ENCODE assay signal across 23 cellular contexts in genomic region chr16:65388592-65388991, GRCh38.
DNase-seq lines count a peak whose midpoint lies in the region; ATAC-seq and TF ChIP-seq lines count a peak whose summit lies in the region.
"Had no signal": no experiment of that assay in that cellular context is flagged by ENCODE, and none has a peak within 500 bp of the region (broad histone marks: within the 10 kb centered on the region; RNA-seq: fewer than 3 reads in every experiment).

No MANE protein-coding gene starts in this region.

- no peak overlapping the region for H3K4me3 ChIP-seq in adipocyte (ENCODE audit: low read length)
- H3K4me3 ChIP-seq in fibroblast of mammary gland (ENCODE audit: control insufficient read depth, low read depth, low read length): no peak overlapping the region
- H3K4me3 ChIP-seq in skeletal muscle cell (ENCODE audit: low read depth, low read length): no peak overlapping the region
- no peak overlapping the region for H3K4me3 ChIP-seq in neuronal stem cell (ENCODE audit: low read length in 2 of 2)
- H3K4me3 ChIP-seq: right lobe of liver had no signal

- no peak for TF ChIP-seq CTCF in fibroblast of mammary gland (conservative IDR thresholded peaks at IDR 0.05; ENCODE audit: control insufficient read depth, insufficient read depth, low read depth, low read length)

- H3K27ac ChIP-seq in neuronal stem cell (replicated peaks; ENCODE audit: low read length): no peak overlapping the region
- H3K27ac ChIP-seq: right lobe of liver had no signal

- no peak overlapping the region for H3K18ac ChIP-seq in neuronal stem cell (ENCODE audit: low read length)

- H3K9ac ChIP-seq in adipocyte (ENCODE audit: low read length) (no peak overlapping the region), neuronal stem cell (ENCODE audit: low read depth, low read length, poor library complexity) (no peak overlapping the region)

- H3K4me2 ChIP-seq in neuronal stem cell (ENCODE audit: insufficient read depth, low read length, poor library complexity, severe bottlenecking): no peak overlapping the region

- DNase-seq in EL (peak; percentile 2), adipocyte (ENCODE audit: low read depth) (peak; percentile 68), fibroblast of mammary gland (ENCODE audit: low read depth) (peak; percentile 71), skeletal muscle cell (ENCODE audit: low read depth) (peak; percentile 66), neuronal stem cell (ENCODE audit: low spot score) (no peak)
- DNase-seq: activated B cell treated with CpG ODN at 0.5 μM for 24 hours; activated CD4-positive, alpha-beta T cell treated with anti-CD3 and anti-CD28 coated beads, Interleukin-2, amount 50 U/mL, for 48 hours; activated CD8-positive, alpha-beta memory T cell treated with anti-CD3 and anti-CD28 coated beads, Interleukin-2, amount 50 U/mL, for 48 hours; activated gamma-delta T cell; activated naive CD8-positive, alpha-beta T cell treated with anti-CD3 and anti-CD28 coated beads, Interleukin-2, amount 50 U/mL, for 24 hours; caudate nucleus; CD4-positive, alpha-beta T cell; DMS 273 treated with DMSO at 0.1 percent for 48 hours; GDM1; H7; KBM-7; natural killer cell; NCI-H1694 treated with DMSO at 0.1 percent for 48 hours; NCI-H748 treated with DMSO at 0.1 percent for 48 hours; right lobe of liver; substantia nigra had no signal

- no peak overlapping the region for H2BK5ac ChIP-seq in neuronal stem cell (ENCODE audit: low read length)

- H3K36me3 ChIP-seq in adipocyte (ENCODE audit: control insufficient read depth, insufficient read depth, low read length, severe bottlenecking): no peaks in the 10 kb centered on the region
- H3K36me3 ChIP-seq in neuronal stem cell (replicated peaks in 1 of 2; ENCODE audit: control insufficient read depth in 2 of 2, insufficient read depth in 2 of 2, low read length in 2 of 2): no peaks in the 10 kb centered on the region
- H3K36me3 ChIP-seq: right lobe of liver had no signal

- no peak overlapping the region for H4K91ac ChIP-seq in neuronal stem cell (ENCODE audit: low read depth, low read length, poor library complexity)

- H3K4me1 ChIP-seq in adipocyte (ENCODE audit: control insufficient read depth, insufficient read depth, low read length) (no peaks in the 10 kb centered on the region), neuronal stem cell (ENCODE audit: control insufficient read depth in 2 of 2, insufficient read depth in 1 of 2, low read depth in 1 of 2, low read length in 2 of 2) (no peaks in the 10 kb centered on the region)
- H3K4me1 ChIP-seq: right lobe of liver had no signal

- no peak overlapping the region for H2BK12ac ChIP-seq in neuronal stem cell (ENCODE audit: low read length)

- no peaks in the 10 kb centered on the region for H3K79me1 ChIP-seq in neuronal stem cell (ENCODE audit: low read depth, low read length)

- no peak overlapping the region for H3K14ac ChIP-seq in neuronal stem cell (ENCODE audit: low read length)

- ATAC-seq in HG02798 (IDR thresholded peaks at IDR 0.05; ENCODE audit: poor library complexity, unreplicated experiment) (no peak), HG03135 (IDR thresholded peaks at IDR 0.05; ENCODE audit: unreplicated experiment) (no peak)
- ATAC-seq: activated naive CD8-positive, alpha-beta T cell treated with anti-CD3 and anti-CD28 coated beads, Interleukin-2, amount 50 U/mL, for 24 hours; natural killer cell; right lobe of liver had no signal

- H2BK15ac ChIP-seq in neuronal stem cell (ENCODE audit: low read length): no peak overlapping the region

- no peak overlapping the region for H3K4ac ChIP-seq in neuronal stem cell (ENCODE audit: low read length)

- no peak overlapping the region for H4K8ac ChIP-seq in neuronal stem cell (ENCODE audit: low read depth, low read length)

- H3K9me3 ChIP-seq in adipocyte (ENCODE audit: control insufficient read depth, low read length) (peaks cover 14% of the 10 kb centered on the region), neuronal stem cell (replicated peaks in 1 of 2; ENCODE audit: control insufficient read depth in 2 of 2, insufficient read depth in 1 of 2, low read depth in 1 of 2, low read length in 2 of 2) (no peaks in the 10 kb centered on the region)
- H3K9me3 ChIP-seq: right lobe of liver had no signal

- H2AFZ ChIP-seq in neuronal stem cell (ENCODE audit: low read length): no peak overlapping the region

- no peak overlapping the region for H2AK5ac ChIP-seq in neuronal stem cell (ENCODE audit: low read depth, low read length)

- H3K23ac ChIP-seq in neuronal stem cell (ENCODE audit: low read depth, low read length, poor library complexity): no peak overlapping the region

- H2BK120ac ChIP-seq in neuronal stem cell (ENCODE audit: low read depth, low read length): no peak overlapping the region

- H3K27me3 ChIP-seq in adipocyte (replicated peaks; ENCODE audit: control insufficient read depth, insufficient read depth, low read length) (no peaks in the 10 kb centered on the region), neuronal stem cell (ENCODE audit: control insufficient read depth in 3 of 3, insufficient read depth in 3 of 3, low read depth in 1 of 3, low read length in 3 of 3) (no peaks in the 10 kb centered on the region)
- H3K27me3 ChIP-seq: right lobe of liver had no signal
